Comparison of ENCODE assay signal across 1 cellular context in the genomic region with DNA sequence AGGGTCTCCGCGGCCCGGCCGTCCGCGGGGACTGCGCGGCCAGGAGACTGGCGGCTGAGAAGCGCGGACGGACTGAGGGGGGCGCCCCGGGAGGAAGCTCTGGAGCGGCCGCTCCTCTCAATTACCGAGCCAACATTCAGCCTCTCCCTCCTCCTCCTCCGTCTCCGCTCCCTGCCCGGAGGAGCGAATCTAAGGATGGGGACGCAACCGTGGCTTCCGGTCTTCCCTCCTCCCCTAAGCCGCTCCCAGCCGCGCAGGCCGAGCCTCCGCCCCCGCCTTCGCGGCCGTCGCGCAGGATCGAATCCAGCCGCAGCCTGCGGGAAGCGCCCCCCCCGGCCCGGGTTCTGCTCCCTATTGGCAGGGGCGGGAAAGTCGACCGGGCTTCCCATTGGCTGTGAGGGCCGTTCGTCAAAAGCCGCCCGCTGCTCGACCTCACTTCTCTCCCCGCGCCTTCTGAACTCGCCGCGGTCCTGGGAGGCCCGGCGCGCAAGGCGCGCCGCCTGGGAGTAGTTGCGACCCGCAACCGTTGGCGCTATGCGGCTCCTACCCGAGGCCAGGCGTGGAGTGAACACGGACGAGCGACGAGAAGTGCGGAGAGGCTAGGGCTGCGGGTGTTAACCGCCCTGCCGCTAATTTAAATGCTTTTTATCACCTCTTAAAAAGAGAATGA.
TF ChIP-seq lines count a peak whose summit lies in the region.

A gene (minus strand): TSS at position 197 of the 670 bp plus-strand sequence. CDS start 302 bp downstream, outside the sequence.

TF ChIP-seq in HepG2, 621 proteins besides CTCF, POLR2A, EP300 and RAD21 (continued from another document and continues in another):
- TF ChIP-seq, protein P1, sequence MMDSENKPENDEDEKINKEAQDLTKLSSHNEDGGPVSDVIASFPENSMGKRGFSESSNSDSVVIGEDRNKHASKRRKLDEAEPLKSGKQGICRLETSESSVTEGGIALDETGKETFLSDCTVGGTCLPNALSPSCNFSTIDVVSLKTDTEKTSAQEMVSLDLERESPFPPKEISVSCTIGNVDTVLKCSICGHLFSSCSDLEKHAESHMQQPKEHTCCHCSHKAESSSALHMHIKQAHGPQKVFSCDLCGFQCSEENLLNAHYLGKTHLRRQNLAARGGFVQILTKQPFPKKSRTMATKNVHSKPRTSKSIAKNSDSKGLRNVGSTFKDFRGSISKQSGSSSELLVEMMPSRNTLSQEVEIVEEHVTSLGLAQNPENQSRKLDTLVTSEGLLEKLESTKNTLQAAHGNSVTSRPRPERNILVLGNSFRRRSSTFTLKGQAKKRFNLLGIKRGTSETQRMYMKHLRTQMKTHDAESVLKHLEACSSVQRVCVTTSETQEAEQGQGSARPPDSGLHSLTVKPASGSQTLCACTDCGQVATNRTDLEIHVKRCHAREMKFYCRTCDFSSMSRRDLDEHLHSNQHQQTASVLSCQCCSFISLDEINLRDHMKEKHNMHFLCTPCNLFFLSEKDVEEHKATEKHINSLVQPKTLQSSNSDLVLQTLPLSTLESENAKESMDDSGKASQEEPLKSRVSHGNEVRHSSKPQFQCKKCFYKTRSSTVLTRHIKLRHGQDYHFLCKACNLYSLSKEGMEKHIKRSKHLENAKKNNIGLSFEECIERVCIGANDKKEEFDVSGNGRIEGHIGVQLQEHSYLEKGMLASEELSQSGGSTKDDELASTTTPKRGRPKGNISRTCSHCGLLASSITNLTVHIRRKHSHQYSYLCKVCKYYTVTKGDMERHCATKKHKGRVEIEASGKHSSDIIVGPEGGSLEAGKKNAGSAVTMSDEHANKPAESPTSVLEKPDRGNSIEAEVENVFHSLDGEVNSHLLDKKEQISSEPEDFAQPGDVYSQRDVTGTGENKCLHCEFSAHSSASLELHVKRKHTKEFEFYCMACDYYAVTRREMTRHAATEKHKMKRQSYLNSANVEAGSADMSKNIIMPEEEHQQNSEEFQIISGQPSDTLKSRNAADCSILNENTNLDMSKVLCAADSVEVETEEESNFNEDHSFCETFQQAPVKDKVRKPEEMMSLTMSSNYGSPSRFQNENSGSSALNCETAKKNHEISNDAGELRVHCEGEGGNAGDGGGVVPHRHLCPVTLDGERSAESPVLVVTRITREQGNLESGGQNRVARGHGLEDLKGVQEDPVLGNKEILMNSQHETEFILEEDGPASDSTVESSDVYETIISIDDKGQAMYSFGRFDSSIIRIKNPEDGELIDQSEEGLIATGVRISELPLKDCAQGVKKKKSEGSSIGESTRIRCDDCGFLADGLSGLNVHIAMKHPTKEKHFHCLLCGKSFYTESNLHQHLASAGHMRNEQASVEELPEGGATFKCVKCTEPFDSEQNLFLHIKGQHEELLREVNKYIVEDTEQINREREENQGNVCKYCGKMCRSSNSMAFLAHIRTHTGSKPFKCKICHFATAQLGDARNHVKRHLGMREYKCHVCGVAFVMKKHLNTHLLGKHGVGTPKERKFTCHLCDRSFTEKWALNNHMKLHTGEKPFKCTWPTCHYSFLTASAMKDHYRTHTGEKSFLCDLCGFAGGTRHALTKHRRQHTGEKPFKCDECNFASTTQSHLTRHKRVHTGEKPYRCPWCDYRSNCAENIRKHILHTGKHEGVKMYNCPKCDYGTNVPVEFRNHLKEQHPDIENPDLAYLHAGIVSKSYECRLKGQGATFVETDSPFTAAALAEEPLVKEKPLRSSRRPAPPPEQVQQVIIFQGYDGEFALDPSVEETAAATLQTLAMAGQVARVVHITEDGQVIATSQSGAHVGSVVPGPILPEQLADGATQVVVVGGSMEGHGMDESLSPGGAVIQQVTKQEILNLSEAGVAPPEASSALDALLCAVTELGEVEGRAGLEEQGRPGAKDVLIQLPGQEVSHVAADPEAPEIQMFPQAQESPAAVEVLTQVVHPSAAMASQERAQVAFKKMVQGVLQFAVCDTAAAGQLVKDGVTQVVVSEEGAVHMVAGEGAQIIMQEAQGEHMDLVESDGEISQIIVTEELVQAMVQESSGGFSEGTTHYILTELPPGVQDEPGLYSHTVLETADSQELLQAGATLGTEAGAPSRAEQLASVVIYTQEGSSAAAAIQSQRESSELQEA (CRISPR knock-in tag; IDR thresholded peaks at IDR 0.05; ENCODE audit: not compliant biosample characterization): no peak
- TF ChIP-seq, protein P2, sequence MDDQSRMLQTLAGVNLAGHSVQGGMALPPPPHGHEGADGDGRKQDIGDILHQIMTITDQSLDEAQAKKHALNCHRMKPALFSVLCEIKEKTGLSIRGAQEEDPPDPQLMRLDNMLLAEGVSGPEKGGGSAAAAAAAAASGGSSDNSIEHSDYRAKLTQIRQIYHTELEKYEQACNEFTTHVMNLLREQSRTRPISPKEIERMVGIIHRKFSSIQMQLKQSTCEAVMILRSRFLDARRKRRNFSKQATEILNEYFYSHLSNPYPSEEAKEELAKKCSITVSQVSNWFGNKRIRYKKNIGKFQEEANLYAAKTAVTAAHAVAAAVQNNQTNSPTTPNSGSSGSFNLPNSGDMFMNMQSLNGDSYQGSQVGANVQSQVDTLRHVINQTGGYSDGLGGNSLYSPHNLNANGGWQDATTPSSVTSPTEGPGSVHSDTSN (CRISPR knock-in tag; IDR thresholded peaks at IDR 0.05; ENCODE audit: borderline replicate concordance): peak; percentile 97
- TF ChIP-seq ZNF432 (CRISPR knock-in tag; IDR thresholded peaks at IDR 0.05; ENCODE audit: borderline replicate concordance): no peak
- 0 out of 2 replicates have a peak, but pooled peaks have one; percentile 20 for TF ChIP-seq TOPORS (CRISPR knock-in tag; IDR thresholded peaks at IDR 0.05)
- TF ChIP-seq, protein P3, sequence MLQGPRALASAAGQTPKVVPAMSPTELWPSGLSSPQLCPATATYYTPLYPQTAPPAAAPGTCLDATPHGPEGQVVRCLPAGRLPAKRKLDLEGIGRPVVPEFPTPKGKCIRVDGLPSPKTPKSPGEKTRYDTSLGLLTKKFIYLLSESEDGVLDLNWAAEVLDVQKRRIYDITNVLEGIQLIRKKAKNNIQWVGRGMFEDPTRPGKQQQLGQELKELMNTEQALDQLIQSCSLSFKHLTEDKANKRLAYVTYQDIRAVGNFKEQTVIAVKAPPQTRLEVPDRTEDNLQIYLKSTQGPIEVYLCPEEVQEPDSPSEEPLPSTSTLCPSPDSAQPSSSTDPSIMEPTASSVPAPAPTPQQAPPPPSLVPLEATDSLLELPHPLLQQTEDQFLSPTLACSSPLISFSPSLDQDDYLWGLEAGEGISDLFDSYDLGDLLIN (CRISPR knock-in tag; IDR thresholded peaks at IDR 0.05; ENCODE audit: borderline replicate concordance): 0 out of 2 replicates have a peak, but pooled peaks have one; percentile 46
- peak; percentile 31 for TF ChIP-seq STAG1 (CRISPR knock-in tag; IDR thresholded peaks at IDR 0.05)
- 0 out of 2 replicates have a peak, but pooled peaks have one; percentile 26 for TF ChIP-seq SRF (IDR thresholded peaks at IDR 0.05; ENCODE audit: low read depth, low read length)
- TF ChIP-seq ZNF296 (CRISPR knock-in tag; conservative IDR thresholded peaks at IDR 0.05): no peak
- 0 out of 2 replicates have a peak, but pooled peaks have one; percentile 4 for TF ChIP-seq ZNF7 (CRISPR knock-in tag; IDR thresholded peaks at IDR 0.05)
- TF ChIP-seq KDM1A (CRISPR knock-in tag; IDR thresholded peaks at IDR 0.05): peak; percentile 91; the same call in 1 of the 2 replicates
- TF ChIP-seq CENPT (CRISPR knock-in tag; IDR thresholded peaks at IDR 0.05; ENCODE audit: low read depth): 0 out of 2 replicates have a peak, but pooled peaks have one; percentile 7
- TF ChIP-seq MXI1 (IDR thresholded peaks at IDR 0.05; ENCODE audit: borderline replicate concordance, low read depth, low read length): peak; percentile 66; the same call in 1 of the 3 replicates
- TF ChIP-seq CEBPB (IDR thresholded peaks at IDR 0.05; ENCODE audit: borderline replicate concordance, low read depth, low read length): 0 out of 2 replicates have a peak, but pooled peaks have one; percentile 10
- TF ChIP-seq, protein P4, sequence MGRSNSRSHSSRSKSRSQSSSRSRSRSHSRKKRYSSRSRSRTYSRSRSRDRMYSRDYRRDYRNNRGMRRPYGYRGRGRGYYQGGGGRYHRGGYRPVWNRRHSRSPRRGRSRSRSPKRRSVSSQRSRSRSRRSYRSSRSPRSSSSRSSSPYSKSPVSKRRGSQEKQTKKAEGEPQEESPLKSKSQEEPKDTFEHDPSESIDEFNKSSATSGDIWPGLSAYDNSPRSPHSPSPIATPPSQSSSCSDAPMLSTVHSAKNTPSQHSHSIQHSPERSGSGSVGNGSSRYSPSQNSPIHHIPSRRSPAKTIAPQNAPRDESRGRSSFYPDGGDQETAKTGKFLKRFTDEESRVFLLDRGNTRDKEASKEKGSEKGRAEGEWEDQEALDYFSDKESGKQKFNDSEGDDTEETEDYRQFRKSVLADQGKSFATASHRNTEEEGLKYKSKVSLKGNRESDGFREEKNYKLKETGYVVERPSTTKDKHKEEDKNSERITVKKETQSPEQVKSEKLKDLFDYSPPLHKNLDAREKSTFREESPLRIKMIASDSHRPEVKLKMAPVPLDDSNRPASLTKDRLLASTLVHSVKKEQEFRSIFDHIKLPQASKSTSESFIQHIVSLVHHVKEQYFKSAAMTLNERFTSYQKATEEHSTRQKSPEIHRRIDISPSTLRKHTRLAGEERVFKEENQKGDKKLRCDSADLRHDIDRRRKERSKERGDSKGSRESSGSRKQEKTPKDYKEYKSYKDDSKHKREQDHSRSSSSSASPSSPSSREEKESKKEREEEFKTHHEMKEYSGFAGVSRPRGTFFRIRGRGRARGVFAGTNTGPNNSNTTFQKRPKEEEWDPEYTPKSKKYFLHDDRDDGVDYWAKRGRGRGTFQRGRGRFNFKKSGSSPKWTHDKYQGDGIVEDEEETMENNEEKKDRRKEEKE (IDR thresholded peaks at IDR 0.05): no peak
- peak; percentile 66; the same call in 1 of the 2 replicates for TF ChIP-seq ZFP36L1 (CRISPR knock-in tag; IDR thresholded peaks at IDR 0.05)
- TF ChIP-seq, protein P5, sequence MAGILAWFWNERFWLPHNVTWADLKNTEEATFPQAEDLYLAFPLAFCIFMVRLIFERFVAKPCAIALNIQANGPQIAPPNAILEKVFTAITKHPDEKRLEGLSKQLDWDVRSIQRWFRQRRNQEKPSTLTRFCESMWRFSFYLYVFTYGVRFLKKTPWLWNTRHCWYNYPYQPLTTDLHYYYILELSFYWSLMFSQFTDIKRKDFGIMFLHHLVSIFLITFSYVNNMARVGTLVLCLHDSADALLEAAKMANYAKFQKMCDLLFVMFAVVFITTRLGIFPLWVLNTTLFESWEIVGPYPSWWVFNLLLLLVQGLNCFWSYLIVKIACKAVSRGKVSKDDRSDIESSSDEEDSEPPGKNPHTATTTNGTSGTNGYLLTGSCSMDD (CRISPR knock-in tag; IDR thresholded peaks at IDR 0.05): no peak
- TF ChIP-seq FIP1L1 (IDR thresholded peaks at IDR 0.05; ENCODE audit: borderline replicate concordance, insufficient read depth, low read depth, low read length): peak; percentile 78; the same call in 1 of the 2 replicates
- no peak for TF ChIP-seq NBN (conservative IDR thresholded peaks at IDR 0.05)
- TF ChIP-seq ZNF343 (CRISPR knock-in tag; IDR thresholded peaks at IDR 0.05): peak; percentile 87; the same call in 1 of the 2 replicates
- TF ChIP-seq NPAS2 (CRISPR knock-in tag; IDR thresholded peaks at IDR 0.05; ENCODE audit: borderline replicate concordance): no peak
- no peak for TF ChIP-seq CHD4 (IDR thresholded peaks at IDR 0.05; ENCODE audit: borderline replicate concordance, low read length)
- no peak for TF ChIP-seq SMARCE1 (IDR thresholded peaks at IDR 0.05; ENCODE audit: borderline replicate concordance)
- no peak for TF ChIP-seq CC2D1A (CRISPR knock-in tag; IDR thresholded peaks at IDR 0.05)
- TF ChIP-seq, protein P6, sequence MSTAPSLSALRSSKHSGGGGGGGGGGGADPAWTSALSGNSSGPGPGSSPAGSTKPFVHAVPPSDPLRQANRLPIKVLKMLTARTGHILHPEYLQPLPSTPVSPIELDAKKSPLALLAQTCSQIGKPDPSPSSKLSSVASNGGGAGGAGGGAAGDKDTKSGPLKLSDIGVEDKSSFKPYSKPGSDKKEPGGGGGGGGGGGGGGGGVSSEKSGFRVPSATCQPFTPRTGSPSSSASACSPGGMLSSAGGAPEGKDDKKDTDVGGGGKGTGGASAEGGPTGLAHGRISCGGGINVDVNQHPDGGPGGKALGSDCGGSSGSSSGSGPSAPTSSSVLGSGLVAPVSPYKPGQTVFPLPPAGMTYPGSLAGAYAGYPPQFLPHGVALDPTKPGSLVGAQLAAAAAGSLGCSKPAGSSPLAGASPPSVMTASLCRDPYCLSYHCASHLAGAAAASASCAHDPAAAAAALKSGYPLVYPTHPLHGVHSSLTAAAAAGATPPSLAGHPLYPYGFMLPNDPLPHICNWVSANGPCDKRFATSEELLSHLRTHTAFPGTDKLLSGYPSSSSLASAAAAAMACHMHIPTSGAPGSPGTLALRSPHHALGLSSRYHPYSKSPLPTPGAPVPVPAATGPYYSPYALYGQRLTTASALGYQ (CRISPR knock-in tag; IDR thresholded peaks at IDR 0.05): peak; percentile 88
- TF ChIP-seq, protein P7, sequence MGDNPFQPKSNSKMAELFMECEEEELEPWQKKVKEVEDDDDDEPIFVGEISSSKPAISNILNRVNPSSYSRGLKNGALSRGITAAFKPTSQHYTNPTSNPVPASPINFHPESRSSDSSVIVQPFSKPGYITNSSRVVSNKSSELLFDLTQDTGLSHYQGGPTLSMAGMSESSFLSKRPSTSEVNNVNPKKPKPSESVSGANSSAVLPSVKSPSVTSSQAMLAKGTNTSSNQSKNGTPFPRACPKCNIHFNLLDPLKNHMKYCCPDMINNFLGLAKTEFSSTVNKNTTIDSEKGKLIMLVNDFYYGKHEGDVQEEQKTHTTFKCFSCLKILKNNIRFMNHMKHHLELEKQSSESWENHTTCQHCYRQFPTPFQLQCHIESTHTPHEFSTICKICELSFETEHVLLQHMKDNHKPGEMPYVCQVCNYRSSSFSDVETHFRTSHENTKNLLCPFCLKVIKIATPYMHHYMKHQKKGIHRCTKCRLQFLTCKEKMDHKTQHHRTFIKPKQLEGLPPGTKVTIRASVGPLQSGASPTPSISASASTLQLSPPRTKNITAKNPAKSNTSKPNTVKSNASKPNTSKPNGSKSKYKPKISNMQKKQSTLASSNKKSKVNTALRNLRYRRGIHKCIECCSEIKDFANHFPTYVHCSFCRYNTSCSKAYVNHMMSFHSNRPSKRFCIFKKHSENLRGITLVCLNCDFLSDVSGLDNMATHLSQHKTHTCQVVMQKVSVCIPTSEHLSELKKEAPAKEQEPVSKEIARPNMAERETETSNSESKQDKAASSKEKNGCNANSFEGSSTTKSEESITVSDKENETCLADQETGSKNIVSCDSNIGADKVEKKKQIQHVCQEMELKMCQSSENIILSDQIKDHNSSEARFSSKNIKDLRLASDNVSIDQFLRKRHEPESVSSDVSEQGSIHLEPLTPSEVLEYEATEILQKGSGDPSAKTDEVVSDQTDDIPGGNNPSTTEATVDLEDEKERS (CRISPR knock-in tag; IDR thresholded peaks at IDR 0.05): peak; percentile 24; the same call in 1 of the 2 replicates
- TF ChIP-seq ZNF678 (CRISPR knock-in tag; IDR thresholded peaks at IDR 0.05): no peak; the same call in 1 of the 2 replicates
- TF ChIP-seq ETV6 (CRISPR knock-in tag; conservative IDR thresholded peaks at IDR 0.05): peak; percentile 88
